ENCODE assay signal across 1 cellular context in genomic region chr3:31244929-31245817, GRCh38.
TF ChIP-seq lines count a peak whose summit lies in the region.

No MANE protein-coding gene starts in this region.

TF ChIP-seq in A549, 52 proteins besides CTCF, POLR2A, EP300 and RAD21:
- TF ChIP-seq REST (IDR thresholded peaks at IDR 0.05) (no peak), CEBPB (IDR thresholded peaks at IDR 0.05) (no peak), CHD2 (IDR thresholded peaks at IDR 0.05; ENCODE audit: low read length, partially characterized antibody) (no peak), KDM1A (IDR thresholded peaks at IDR 0.05; ENCODE audit: low read depth) (no peak), EHF (CRISPR knock-in tag; IDR thresholded peaks at IDR 0.05) (no peak), MAZ (IDR thresholded peaks at IDR 0.05; ENCODE audit: borderline replicate concordance, low read depth, low read length) (no peak), ZFP36 (IDR thresholded peaks at IDR 0.05; ENCODE audit: borderline replicate concordance, partially characterized antibody) (no peak), NFE2L2 (conservative IDR thresholded peaks at IDR 0.05; ENCODE audit: low read length) (no peak), HOXB13 (CRISPR knock-in tag; IDR thresholded peaks at IDR 0.05; ENCODE audit: low read depth) (no peak), ATOH8 (CRISPR knock-in tag; IDR thresholded peaks at IDR 0.05; ENCODE audit: low read depth) (no peak), HMGXB4 (CRISPR knock-in tag; IDR thresholded peaks at IDR 0.05; ENCODE audit: borderline replicate concordance) (no peak), CBX2 (IDR thresholded peaks at IDR 0.05; ENCODE audit: borderline replicate concordance, low read depth) (no peak), MAX (IDR thresholded peaks at IDR 0.05) (no peak), USF2 (IDR thresholded peaks at IDR 0.05) (no peak), RNF2 (IDR thresholded peaks at IDR 0.05; ENCODE audit: borderline replicate concordance, low read depth) (no peak), NPAS2 (CRISPR knock-in tag; IDR thresholded peaks at IDR 0.05; ENCODE audit: borderline replicate concordance) (no peak), E2F6 (IDR thresholded peaks at IDR 0.05; ENCODE audit: borderline replicate concordance, low read depth) (no peak), PBX3 (IDR thresholded peaks at IDR 0.05) (no peak), SMC3 (IDR thresholded peaks at IDR 0.05) (no peak), FOSL2 (IDR thresholded peaks at IDR 0.05) (no peak), FOSL2 (CRISPR knock-in tag; IDR thresholded peaks at IDR 0.05) (no peak)
